8 cellular contexts compared by ENCODE assay signal in genomic region chr19:13207237-13208130, GRCh38. TPM values are rescaled to one million over a fixed set of nuclear protein-coding genes. Genes with fewer than 3 reads are reported as not detected.
DNase-seq lines count a peak whose midpoint lies in the region; ATAC-seq, FAIRE-seq and TF ChIP-seq lines count a peak whose summit lies in the region.

No MANE protein-coding gene starts in this region.

- H3K36me3 Mint-ChIP-seq in activated B cell treated with CpG ODN at 0.5 μM for 24 hours (ENCODE audit: low read depth) = peaks cover 4% of the 10 kb centered on the region
- no peaks in the 10 kb centered on the region for H3K36me3 Mint-ChIP-seq in glutamatergic neuron (ENCODE audit: unreplicated experiment)
- no peaks in the 10 kb centered on the region for H3K36me3 Mint-ChIP-seq in stimulated activated memory B cell treated with anti-CD40 and anti-IgM and Interleukin-4, amounts not matched to agents 10 μg/mL and 1 μg/mL and 100 μg/mL, for 72 hours

- CTCF ChIA-PET in activated B cell treated with CpG ODN at 0.5 μM for 24 hours (lab: Charles Lee) = interaction anchor here (0.6 kb wide), 3 partner anchors 12 to 56 kb away, joined by 3 to 4 read pairs (median 3); no protein-coding TSS in a partner anchor

- POLR2A ChIA-PET in activated B cell treated with CpG ODN at 0.5 μM for 24 hours (lab: Charles Lee) = interaction anchor here (0.5 to 1.5 kb wide), 14 partner anchors 9 to 807 kb away, joined by 3 to 21 read pairs (median 6); partner anchors contain the start of gene NACC1

- H3K27me3 Mint-ChIP-seq in activated B cell treated with CpG ODN at 0.5 μM for 24 hours (no peaks in the 10 kb centered on the region), glutamatergic neuron (ENCODE audit: unreplicated experiment) (peaks cover 5% of the 10 kb centered on the region)
- H3K27me3 Mint-ChIP-seq in stimulated activated memory B cell treated with anti-CD40 and anti-IgM and Interleukin-4, amounts not matched to agents 10 μg/mL and 1 μg/mL and 100 μg/mL, for 72 hours = no peaks in the 10 kb centered on the region

- H3K4me3 Mint-ChIP-seq in activated B cell treated with CpG ODN at 0.5 μM for 24 hours = peak overlapping the region; percentile 91
- H3K4me3 Mint-ChIP-seq in glutamatergic neuron (ENCODE audit: unreplicated experiment) = no peak overlapping the region
- peak overlapping the region; percentile 84 for H3K4me3 Mint-ChIP-seq in stimulated activated memory B cell treated with anti-CD40 and anti-IgM and Interleukin-4, amounts not matched to agents 10 μg/mL and 1 μg/mL and 100 μg/mL, for 72 hours

- ATAC-seq in activated B cell treated with CpG ODN at 0.5 μM for 24 hours (ENCODE audit: low read depth) = peak; percentile 25
- peak; percentile 48 for ATAC-seq in stimulated activated memory B cell treated with anti-CD40 and anti-IgM and Interleukin-4, amounts not matched to agents 10 μg/mL and 1 μg/mL and 100 μg/mL, for 72 hours

- TF ChIP-seq POLR2A in H54 (IDR thresholded peaks at IDR 0.05; ENCODE audit: low read depth, low read length) = no peak

- H3K4me1 Mint-ChIP-seq in activated B cell treated with CpG ODN at 0.5 μM for 24 hours (peaks cover 49% of the 10 kb centered on the region), glutamatergic neuron (ENCODE audit: low read depth, unreplicated experiment) (peaks cover 11% of the 10 kb centered on the region)
- peaks cover 43% of the 10 kb centered on the region for H3K4me1 Mint-ChIP-seq in stimulated activated memory B cell treated with anti-CD40 and anti-IgM and Interleukin-4, amounts not matched to agents 10 μg/mL and 1 μg/mL and 100 μg/mL, for 72 hours

- FAIRE-seq in H54 (lab: Jason Lieb, UNC) = no peak

- H3K27ac Mint-ChIP-seq in activated B cell treated with CpG ODN at 0.5 μM for 24 hours = peak overlapping the region; percentile 95
- peak overlapping the region; percentile 82 for H3K27ac Mint-ChIP-seq in glutamatergic neuron (ENCODE audit: unreplicated experiment)
- H3K27ac Mint-ChIP-seq in stimulated activated memory B cell treated with anti-CD40 and anti-IgM and Interleukin-4, amounts not matched to agents 10 μg/mL and 1 μg/mL and 100 μg/mL, for 72 hours = peak overlapping the region; percentile 96

- peak; percentile 48 for DNase-seq in GM19240 (ENCODE audit: insufficient read length, low spot score)
- DNase-seq in activated B cell treated with CpG ODN at 0.5 μM for 24 hours = peak; percentile 36
- peak; percentile 63 for DNase-seq in glutamatergic neuron
- no peak for DNase-seq in H54 (ENCODE audit: insufficient read length, low spot score)
- DNase-seq in NCI-H1694 treated with DMSO at 0.1 percent for 48 hours (lab: John Stamatoyannopoulos, UW) = no peak
- no peak for DNase-seq in amniotic stem cell (lab: John Stamatoyannopoulos, UW)
- DNase-seq in NCI-H1092 treated with DMSO at 0.1 percent for 48 hours (lab: John Stamatoyannopoulos, UW) = no peak

- TF ChIP-seq CTCF in activated B cell treated with CpG ODN at 0.5 μM for 24 hours (IDR thresholded peaks at IDR 0.05) (no peak), glutamatergic neuron (IDR thresholded peaks at IDR 0.05; ENCODE audit: partially characterized antibody, unreplicated experiment) (no peak)

- H3K9me3 Mint-ChIP-seq in activated B cell treated with CpG ODN at 0.5 μM for 24 hours (no peaks in the 10 kb centered on the region), glutamatergic neuron (ENCODE audit: unreplicated experiment) (peaks cover 6% of the 10 kb centered on the region)
- H3K9me3 Mint-ChIP-seq in stimulated activated memory B cell treated with anti-CD40 and anti-IgM and Interleukin-4, amounts not matched to agents 10 μg/mL and 1 μg/mL and 100 μg/mL, for 72 hours = no peaks in the 10 kb centered on the region

- intact Hi-C loops in activated B cell treated with CpG ODN at 0.5 μM for 24 hours (cut with micrococcal nuclease) = loop anchor here (1.0 to 2.0 kb wide), 6 partner anchors 12 to 103 kb away; partner anchors contain the start of gene NACC1

RNA-seq across cellular contexts. Expression of gene IER2, which starts 57.3 kb away (rescaled TPM):
- total RNA-seq in activated B cell treated with CpG ODN at 0.5 μM for 24 hours = 116 and 119 TPM in 2 replicates
- total RNA-seq in glutamatergic neuron (ENCODE audit: unreplicated experiment) = 109 TPM

RNA-seq across cellular contexts. Expression of gene STX10, which starts 57.3 kb away (rescaled TPM):
- total RNA-seq in activated B cell treated with CpG ODN at 0.5 μM for 24 hours (41.7 and 43.6 TPM in 2 replicates), glutamatergic neuron (ENCODE audit: unreplicated experiment) (17.2 TPM)

Comparison
In these comparisons a context has a peak if more than half of its experiments do, and no peak if none do; other contexts are left out.
1. DNase-seq: peak in GM19240 (single experiment), activated B cell treated with CpG ODN at 0.5 μM for 24 hours (single experiment) and glutamatergic neuron (single experiment); none in H54 (single experiment), NCI-H1694 treated with DMSO at 0.1 percent for 48 hours (single experiment), amniotic stem cell (single experiment) and NCI-H1092 treated with DMSO at 0.1 percent for 48 hours (single experiment).
2. Peak in every context shown above with its lines, with median percentiles within 50 percentile points of each other: H3K27ac Mint-ChIP-seq.